In genomic region chr14:37598973-37599526, GRCh38 we compare ENCODE assay signal across 14 cellular contexts. TPM values are rescaled to one million over a fixed set of nuclear protein-coding genes. Genes with fewer than 3 reads are reported as not detected.
DNase-seq lines count a peak whose midpoint lies in the region; ATAC-seq and TF ChIP-seq lines count a peak whose summit lies in the region.
"Had no signal": no experiment of that assay in that cellular context is flagged by ENCODE, and none has a peak within 500 bp of the region (broad histone marks: within the 10 kb centered on the region; RNA-seq: fewer than 3 reads in every experiment).

No MANE protein-coding gene starts in this region.

- peaks cover 6% of the 10 kb centered on the region for H3K36me3 Mint-ChIP-seq in MCF 10A (ENCODE audit: insufficient read depth, unreplicated experiment)

- H3K36me3 ChIP-seq in breast epithelium: no peaks in the 10 kb centered on the region
- H3K36me3 ChIP-seq in duodenal mucosa (ENCODE audit: control insufficient read depth in 1 of 2, insufficient read depth in 2 of 2, low read length in 2 of 2): no peaks in the 10 kb centered on the region
- no peaks in the 10 kb centered on the region for H3K36me3 ChIP-seq in mucosa of stomach (ENCODE audit: control insufficient read depth, insufficient read depth, low read length)
- H3K36me3 ChIP-seq in BE2C: no peaks in the 10 kb centered on the region
- H3K36me3 ChIP-seq: ovary had no signal

- H3K9me3 ChIP-seq in breast epithelium (no peaks in the 10 kb centered on the region), duodenal mucosa (ENCODE audit: control insufficient read depth in 1 of 2, low read length in 2 of 2) (no peaks in the 10 kb centered on the region), mucosa of stomach (ENCODE audit: control insufficient read depth, low read length) (no peaks in the 10 kb centered on the region), BE2C (no peaks in the 10 kb centered on the region)
- H3K9me3 ChIP-seq: ovary had no signal

- H3K9ac ChIP-seq in duodenal mucosa (ENCODE audit: low read depth in 1 of 2, low read length in 2 of 2): peak overlapping the region in 1 of 2 donors; percentile 32
- H3K9ac ChIP-seq in mucosa of stomach (ENCODE audit: low read length): peak overlapping the region; percentile 2

- POLR2A ChIA-PET in MCF 10A (lab: Yijun Ruan, JAX): no interaction called here

- DNase-seq in breast epithelium (ENCODE audit: low spot score in 2 of 2) (no peak), MCF 10A (ENCODE audit: unreplicated experiment) (no peak), BE2C (no peak), anterior cingulate cortex (lab: John Stamatoyannopoulos, UW) (no peak), left colon (no peak)
- DNase-seq: activated effector memory CD4-positive, alpha-beta T cell treated with anti-CD3 and anti-CD28 coated beads, Interleukin-2, amount 50 U/mL, for 16 hours; dorsolateral prefrontal cortex; NCI-H1694 treated with DMSO at 0.1 percent for 48 hours; ovary had no signal

- peaks cover 11 to 94% of the 10 kb centered on the region in 2 donors for H3K27me3 ChIP-seq in breast epithelium
- peaks cover 23 to 64% of the 10 kb centered on the region in 2 donors for H3K27me3 ChIP-seq in duodenal mucosa (ENCODE audit: control insufficient read depth in 1 of 2, insufficient read depth in 2 of 2, low read length in 2 of 2)
- H3K27me3 ChIP-seq in mucosa of stomach (ENCODE audit: control insufficient read depth, insufficient read depth, low read length): peaks cover 43% of the 10 kb centered on the region
- peaks cover 99% of the 10 kb centered on the region for H3K27me3 ChIP-seq in BE2C
- H3K27me3 ChIP-seq: ovary had no signal

- no TSS peak for BruUV-seq in MCF 10A (replicated peaks; lab: Mats Ljungman, UMichigan)

- CTCF ChIA-PET in MCF 10A (lab: Yijun Ruan, JAX): interaction anchor here (0.5 to 1.3 kb wide), 2 partner anchors 67 to 383 kb away, joined by 3 to 5 read pairs; no protein-coding TSS in a partner anchor

- H3K4me1 ChIP-seq in breast epithelium (peaks cover 0 to 5% of the 10 kb centered on the region in 2 donors), duodenal mucosa (ENCODE audit: control insufficient read depth in 1 of 2, insufficient read depth in 2 of 2, low read length in 2 of 2) (peaks cover 9 to 24% of the 10 kb centered on the region in 2 donors), mucosa of stomach (ENCODE audit: control insufficient read depth, insufficient read depth, low read length) (peaks cover 9% of the 10 kb centered on the region), BE2C (no peaks in the 10 kb centered on the region)

- H3K27me3 Mint-ChIP-seq in MCF 10A (ENCODE audit: insufficient read depth, unreplicated experiment): no peaks in the 10 kb centered on the region

- peaks cover 2% of the 10 kb centered on the region for H3K4me1 Mint-ChIP-seq in MCF 10A (ENCODE audit: insufficient read depth, unreplicated experiment)

- H3K4me3 ChIP-seq in breast epithelium (peak overlapping the region in 2 of 3 donors; percentile 35 to 60), duodenal mucosa (ENCODE audit: low read depth in 1 of 2, low read length in 2 of 2) (peak overlapping the region; percentile 59 to 60), mucosa of stomach (ENCODE audit: low read length) (no peak overlapping the region), BE2C (ENCODE audit: low read depth, low read length) (no peak overlapping the region)
- H3K4me3 ChIP-seq: ovary had no signal

- intact Hi-C loops in breast epithelium (cut with DNase I; ENCODE audit: low total_unique reads): no loop called here
- intact Hi-C loops in MCF 10A (cut with micrococcal nuclease): loop anchor here (10.0 kb wide), 1 partner anchor 106 kb away; no protein-coding TSS in a partner anchor
- intact Hi-C loops in left colon (cut with DNase I, micrococcal nuclease): no loop called here

- no peaks in the 10 kb centered on the region for H3K9me3 Mint-ChIP-seq in MCF 10A (ENCODE audit: unreplicated experiment)

- ATAC-seq in HG02610 (IDR thresholded peaks at IDR 0.05; ENCODE audit: unreplicated experiment) (no peak), left colon (no peak)

- no peak overlapping the region for H3K27ac Mint-ChIP-seq in MCF 10A (ENCODE audit: low read depth, unreplicated experiment)

- no peak for TF ChIP-seq POLR2A in breast epithelium (IDR thresholded peaks at IDR 0.05)

- TF ChIP-seq CTCF in breast epithelium (IDR thresholded peaks at IDR 0.05) (no peak), MCF 10A (IDR thresholded peaks at IDR 0.05; ENCODE audit: unreplicated experiment) (no peak), BE2C (IDR thresholded peaks at IDR 0.05; ENCODE audit: low read depth, low read length) (no peak)

- H3K27ac ChIP-seq in breast epithelium (peak overlapping the region; percentile 83 to 86), duodenal mucosa (ENCODE audit: low read depth, low read length) (no peak overlapping the region)
- H3K27ac ChIP-seq: dorsolateral prefrontal cortex, ovary, RWPE1 had no signal

- H3K4me3 Mint-ChIP-seq in MCF 10A (ENCODE audit: unreplicated experiment): no peak overlapping the region

RNA-seq across cellular contexts. Expression of gene TTC6, which starts 3.6 kb away (rescaled TPM):
- total RNA-seq in breast epithelium (10 to 100 TPM in 2 of 3 donors, not detected in 1; 74.7 to 78.6 TPM), MCF 10A (2022) (0.96 and 0.98 TPM in 2 replicates), left colon (1 to 10 TPM; 5.5 to 6.7 TPM)
- polyA plus RNA-seq in BE2C (2012; ENCODE audit: insufficient read depth, insufficient read length, low read depth): not detected
- polyA plus RNA-seq: CD14-positive monocyte, ovary had no signal

RNA-seq across cellular contexts. Expression of gene FOXA1, which starts 4.0 kb away (rescaled TPM):
- total RNA-seq in breast epithelium: 10 to 100 TPM in 2 of 3 donors, under 1 TPM in 1; 0.32 to 80.6 (median 74.4) TPM
- 8.6 and 11.2 TPM in 2 replicates for total RNA-seq in MCF 10A (2022)
- not detected for polyA plus RNA-seq in BE2C (2012; ENCODE audit: insufficient read depth, insufficient read length, low read depth)
- total RNA-seq in left colon: 10 to 100 TPM; 58.4 to 72.0 TPM
- total RNA-seq: dorsolateral prefrontal cortex had no signal
- polyA plus RNA-seq: CD14-positive monocyte, ovary had no signal

Comparison
In these comparisons a context has a peak if more than half of its experiments do, and no peak if none do; other contexts are left out.
1. H3K4me3 ChIP-seq: peak in breast epithelium (2 of 3) and duodenal mucosa (2 of 2); none in mucosa of stomach (single experiment) and BE2C (single experiment).